Comparison of ENCODE assay signal across 8 cellular contexts in the genomic region with DNA sequence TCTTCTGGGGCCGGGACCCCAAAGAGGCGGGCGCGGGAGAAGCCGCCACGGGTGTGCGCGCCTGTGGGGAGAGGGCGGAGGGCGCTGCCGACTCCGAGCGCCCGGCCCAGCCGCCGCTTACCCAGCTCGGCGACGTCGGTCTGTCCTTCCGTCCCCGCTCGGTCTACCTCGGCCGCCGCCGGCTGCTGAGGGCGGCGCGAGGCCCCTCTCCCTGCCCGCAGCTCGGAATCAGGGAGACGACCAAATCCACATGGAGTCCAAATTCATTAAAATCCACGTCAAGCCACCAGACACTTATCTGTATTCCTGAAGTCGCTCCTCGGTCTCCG. TPM values are rescaled to one million over a fixed set of nuclear protein-coding genes. Genes with fewer than 3 reads are reported as not detected.
DNase-seq lines count a peak whose midpoint lies in the region; ATAC-seq and TF ChIP-seq lines count a peak whose summit lies in the region.

No MANE protein-coding gene starts in this region.

- intact Hi-C loops in activated T-helper 2 cell treated with anti-CD3 and anti-CD28 coated beads, Interferon-gamma antibody, Interleukin-2, Interleukin-4, amounts not matched to agents 10 μg/mL and 5 μg/mL and 100 μg/mL, durations not matched to agents 14 hours and 24 hours and 36 hours (cut with micrococcal nuclease) = no loop called here

- peak overlapping the region; percentile 94 for H3K9ac ChIP-seq in skeletal muscle satellite cell (ENCODE audit: low read depth, low read length)

- no peak overlapping the region for H3K27ac Mint-ChIP-seq in activated T-helper 2 cell treated with anti-CD3 and anti-CD28 coated beads, Interferon-gamma antibody, Interleukin-2, Interleukin-4, amounts not matched to agents 10 μg/mL and 5 μg/mL and 100 μg/mL, durations not matched to agents 14 hours and 24 hours and 36 hours

- H3K4me1 ChIP-seq in HAP-1 = peaks cover 7% of the 10 kb centered on the region; the same call in 1 of the 2 replicates
- peaks cover 0 to 52% of the 10 kb centered on the region in 2 donors for H3K4me1 ChIP-seq in right atrium auricular region
- H3K4me1 ChIP-seq in skeletal muscle satellite cell (ENCODE audit: control insufficient read depth, insufficient read depth, low read length) = peaks cover 45% of the 10 kb centered on the region

- H3K4me1 Mint-ChIP-seq in activated T-helper 2 cell treated with anti-CD3 and anti-CD28 coated beads, Interferon-gamma antibody, Interleukin-2, Interleukin-4, amounts not matched to agents 10 μg/mL and 5 μg/mL and 100 μg/mL, durations not matched to agents 14 hours and 24 hours and 36 hours (ENCODE audit: low read depth) = peaks cover 9% of the 10 kb centered on the region

- CTCF ChIA-PET in AG04450 (lab: Charles Lee) = interaction anchor here (0.7 to 22.8 kb wide), 7 partner anchors 10 to 1284 kb away, joined by 3 to 593 read pairs (median 6); no protein-coding TSS in a partner anchor

- peak overlapping the region; percentile 66 for H3K4me3 Mint-ChIP-seq in activated T-helper 2 cell treated with anti-CD3 and anti-CD28 coated beads, Interferon-gamma antibody, Interleukin-2, Interleukin-4, amounts not matched to agents 10 μg/mL and 5 μg/mL and 100 μg/mL, durations not matched to agents 14 hours and 24 hours and 36 hours (ENCODE audit: low read depth)

- H3K4me3 ChIP-seq in AG04450 (ENCODE audit: low read depth, low read length) = peak overlapping the region; percentile 66
- H3K4me3 ChIP-seq in HAP-1 = peak overlapping the region; percentile 41
- H3K4me3 ChIP-seq in right atrium auricular region = peak overlapping the region; percentile 75 to 88
- H3K4me3 ChIP-seq in skeletal muscle satellite cell (ENCODE audit: low read length) = peak overlapping the region; percentile 94

- H3K36me3 ChIP-seq in HAP-1 (replicated peaks) (no peaks in the 10 kb centered on the region), right atrium auricular region (no peaks in the 10 kb centered on the region), skeletal muscle satellite cell (ENCODE audit: insufficient read depth, low read length) (peaks cover 28% of the 10 kb centered on the region)

- in situ Hi-C loops in HAP-1 (cut with MboI; ENCODE audit: low sequenced_read_pairs) = no loop called here

- peaks cover 48% of the 10 kb centered on the region for H3K27me3 Mint-ChIP-seq in activated T-helper 2 cell treated with anti-CD3 and anti-CD28 coated beads, Interferon-gamma antibody, Interleukin-2, Interleukin-4, amounts not matched to agents 10 μg/mL and 5 μg/mL and 100 μg/mL, durations not matched to agents 14 hours and 24 hours and 36 hours (ENCODE audit: low read depth)

- no peak for TF ChIP-seq CTCF in AG04450 (IDR thresholded peaks at IDR 0.05; ENCODE audit: low read depth, low read length)
- no peak for TF ChIP-seq CTCF in right atrium auricular region (IDR thresholded peaks at IDR 0.05)

- H3K27ac ChIP-seq in AG04450 (ENCODE audit: low read depth, low read length) (no peak overlapping the region), right atrium auricular region (peak overlapping the region; percentile 88)

- no peaks in the 10 kb centered on the region for H3K9me3 ChIP-seq in AG04450 (ENCODE audit: control insufficient read depth, insufficient read depth, low read length)
- no peaks in the 10 kb centered on the region for H3K9me3 ChIP-seq in HAP-1
- H3K9me3 ChIP-seq in right atrium auricular region = no peaks in the 10 kb centered on the region
- H3K9me3 ChIP-seq in skeletal muscle satellite cell (replicated peaks; ENCODE audit: low read length) = no peaks in the 10 kb centered on the region

- ATAC-seq in GM21423 (IDR thresholded peaks at IDR 0.05; ENCODE audit: unreplicated experiment) (no peak), HG02798 (IDR thresholded peaks at IDR 0.05; ENCODE audit: poor library complexity, unreplicated experiment) (no peak), GM21447 (IDR thresholded peaks at IDR 0.05; ENCODE audit: unreplicated experiment) (no peak)

- DNase-seq in AG04450 (ENCODE audit: low read depth, low spot score) = no peak
- DNase-seq in HAP-1 (ENCODE audit: low spot score in 2 of 2) = peak in 1 of 2 experiments; percentile 15
- DNase-seq in activated T-helper 2 cell treated with anti-CD3 and anti-CD28 coated beads, Interferon-gamma antibody, Interleukin-2, Interleukin-4, amounts not matched to agents 10 μg/mL and 5 μg/mL and 100 μg/mL, durations not matched to agents 14 hours and 24 hours and 36 hours (ENCODE audit: low spot score) = no peak
- DNase-seq in right atrium auricular region (ENCODE audit: low spot score) = no peak

- POLR2A ChIA-PET in AG04450 (lab: Yijun Ruan, JAX) = no interaction called here

- H3K36me3 Mint-ChIP-seq in activated T-helper 2 cell treated with anti-CD3 and anti-CD28 coated beads, Interferon-gamma antibody, Interleukin-2, Interleukin-4, amounts not matched to agents 10 μg/mL and 5 μg/mL and 100 μg/mL, durations not matched to agents 14 hours and 24 hours and 36 hours (ENCODE audit: low read depth) = no peaks in the 10 kb centered on the region

- no peaks in the 10 kb centered on the region for H3K9me3 Mint-ChIP-seq in activated T-helper 2 cell treated with anti-CD3 and anti-CD28 coated beads, Interferon-gamma antibody, Interleukin-2, Interleukin-4, amounts not matched to agents 10 μg/mL and 5 μg/mL and 100 μg/mL, durations not matched to agents 14 hours and 24 hours and 36 hours

- H3K27me3 ChIP-seq in AG04450 (ENCODE audit: control insufficient read depth, insufficient read depth, low read length) (peaks cover 32% of the 10 kb centered on the region), HAP-1 (ENCODE audit: low read depth) (peaks cover 17% of the 10 kb centered on the region), right atrium auricular region (no peaks in the 10 kb centered on the region), skeletal muscle satellite cell (ENCODE audit: control insufficient read depth, insufficient read depth, low read length) (no peaks in the 10 kb centered on the region)

- H3K4me2 ChIP-seq in skeletal muscle satellite cell (ENCODE audit: low read length) = peak overlapping the region; percentile 98

RNA-seq across cellular contexts. Expression of a gene that starts 0.7 kb away (rescaled TPM):
- polyA plus RNA-seq in AG04450 (2011; rRNA removed) = 0.10 and 0.16 TPM in 2 replicates
- polyA minus RNA-seq in AG04450 (2011; rRNA and poly(A)+ RNA removed) = 0.37 and 0.70 TPM in 2 replicates
- total RNA-seq in activated T-helper 2 cell treated with anti-CD3 and anti-CD28 coated beads, Interferon-gamma antibody, Interleukin-2, Interleukin-4, amounts not matched to agents 10 μg/mL and 5 μg/mL and 100 μg/mL, durations not matched to agents 14 hours and 24 hours and 36 hours = 0.07 and 0.37 TPM in 2 replicates
- total RNA-seq in right atrium auricular region = 10 to 100 TPM; 10.8 to 23.8 TPM
- 13.4 and 18.3 TPM in 2 replicates for total RNA-seq in skeletal muscle satellite cell (2012; rRNA removed)

Comparison
In these comparisons a context has a peak if more than half of its experiments do, and no peak if none do; other contexts are left out.
1. H3K4me3 ChIP-seq: peak in every context shown above with its lines; median percentile 94 in skeletal muscle satellite cell; 82 in right atrium auricular region; 66 in AG04450; 41 in HAP-1.